Comparison of ENCODE assay signal across 8 cellular contexts in genomic region chr4:37389967-37390580, GRCh38.
DNase-seq lines count a peak whose midpoint lies in the region; ATAC-seq, FAIRE-seq and TF ChIP-seq lines count a peak whose summit lies in the region.

No MANE protein-coding gene starts in this region.

- H4K20me1 ChIP-seq in OCI-LY3 (ENCODE audit: insufficient read depth, low read length): no peaks in the 10 kb centered on the region

- no peaks in the 10 kb centered on the region for H3K4me1 ChIP-seq in OCI-LY3 (ENCODE audit: low read length)

- H3K36me3 ChIP-seq in OCI-LY3 (replicated peaks; ENCODE audit: low read depth, low read length): no peaks in the 10 kb centered on the region

- H3K9me3 ChIP-seq in OCI-LY3 (ENCODE audit: insufficient read depth, low read length): no peaks in the 10 kb centered on the region

- no peak overlapping the region for H3K4me3 Mint-ChIP-seq in activated T-cell treated with anti-CD3 and anti-CD28 coated beads, Interleukin-2, amount 50 U/mL, for 72 hours
- no peak overlapping the region for H3K4me3 Mint-ChIP-seq in activated T-cell treated with anti-CD3 and anti-CD28 coated beads, Interleukin-2, amount 50 U/mL, for 24 hours

- H3K4me2 ChIP-seq in OCI-LY3 (ENCODE audit: low read length): peak overlapping the region; percentile 34

- FAIRE-seq in colon (lab: Jason Lieb, UNC): peak; percentile 57

- peak; percentile 78 for TF ChIP-seq CTCF in HL-60 (IDR thresholded peaks at IDR 0.05; ENCODE audit: insufficient read depth, low read length)
- peak; percentile 65 for TF ChIP-seq CTCF in OCI-LY3 (IDR thresholded peaks at IDR 0.05; ENCODE audit: low read depth, low read length)

- H3K27me3 ChIP-seq in HL-60 (ENCODE audit: insufficient read depth, poor library complexity, severe bottlenecking) (no peaks in the 10 kb centered on the region), OCI-LY3 (ENCODE audit: low read depth, low read length) (no peaks in the 10 kb centered on the region)

- peak; percentile 21 to 36 for DNase-seq in activated T-cell treated with anti-CD3 and anti-CD28 coated beads, Interleukin-2, amount 50 U/mL, for 72 hours
- DNase-seq in activated T-cell treated with anti-CD3 and anti-CD28 coated beads, Interleukin-2, amount 50 U/mL, for 24 hours: no peak
- DNase-seq in HL-60 (ENCODE audit: low read depth in 1 of 2, low spot score in 1 of 2) (peak in 1 of 2 experiments; percentile 71), midbrain (lab: John Stamatoyannopoulos, UW) (peak; percentile 42), T-helper 9 cell (no peak)

- no peak overlapping the region for H3K27ac Mint-ChIP-seq in activated T-cell treated with anti-CD3 and anti-CD28 coated beads, Interleukin-2, amount 50 U/mL, for 72 hours
- no peak overlapping the region for H3K27ac Mint-ChIP-seq in activated T-cell treated with anti-CD3 and anti-CD28 coated beads, Interleukin-2, amount 50 U/mL, for 24 hours

- H3K4me1 Mint-ChIP-seq in activated T-cell treated with anti-CD3 and anti-CD28 coated beads, Interleukin-2, amount 50 U/mL, for 72 hours (ENCODE audit: low read depth): no peaks in the 10 kb centered on the region
- H3K4me1 Mint-ChIP-seq in activated T-cell treated with anti-CD3 and anti-CD28 coated beads, Interleukin-2, amount 50 U/mL, for 24 hours (ENCODE audit: low read depth): no peaks in the 10 kb centered on the region

- H3K27me3 Mint-ChIP-seq in activated T-cell treated with anti-CD3 and anti-CD28 coated beads, Interleukin-2, amount 50 U/mL, for 72 hours (ENCODE audit: low read depth): no peaks in the 10 kb centered on the region
- H3K27me3 Mint-ChIP-seq in activated T-cell treated with anti-CD3 and anti-CD28 coated beads, Interleukin-2, amount 50 U/mL, for 24 hours: peaks cover 12% of the 10 kb centered on the region

- H3K4me3 ChIP-seq in HL-60 (replicated peaks; ENCODE audit: insufficient read depth, low read length): no peak overlapping the region
- no peak overlapping the region for H3K4me3 ChIP-seq in OCI-LY3 (ENCODE audit: low read length)

- H3K27ac ChIP-seq in HL-60 (replicated peaks) (peak overlapping the region; percentile 77), OCI-LY3 (ENCODE audit: low read length) (no peak overlapping the region)

- no peak overlapping the region for H3K9ac ChIP-seq in OCI-LY3 (ENCODE audit: low read length)

- no peaks in the 10 kb centered on the region for H3K9me3 Mint-ChIP-seq in activated T-cell treated with anti-CD3 and anti-CD28 coated beads, Interleukin-2, amount 50 U/mL, for 72 hours
- no peaks in the 10 kb centered on the region for H3K9me3 Mint-ChIP-seq in activated T-cell treated with anti-CD3 and anti-CD28 coated beads, Interleukin-2, amount 50 U/mL, for 24 hours

- H3K36me3 Mint-ChIP-seq in activated T-cell treated with anti-CD3 and anti-CD28 coated beads, Interleukin-2, amount 50 U/mL, for 72 hours (ENCODE audit: insufficient read depth in 2 of 2): no peaks in the 10 kb centered on the region
- no peaks in the 10 kb centered on the region for H3K36me3 Mint-ChIP-seq in activated T-cell treated with anti-CD3 and anti-CD28 coated beads, Interleukin-2, amount 50 U/mL, for 24 hours (ENCODE audit: low read depth)

- ATAC-seq in activated T-cell treated with anti-CD3 and anti-CD28 coated beads, Interleukin-2, amount 50 U/mL, for 72 hours (replicated peaks in 1 of 2): peak; percentile 43 to 50
- peak; percentile 74 for ATAC-seq in GM21390 (IDR thresholded peaks at IDR 0.05; ENCODE audit: unreplicated experiment)

- no peak overlapping the region for H2AFZ ChIP-seq in OCI-LY3 (ENCODE audit: low read depth, low read length)

- H3K79me2 ChIP-seq in OCI-LY3 (ENCODE audit: low read length): no peaks in the 10 kb centered on the region

Comparison
In these comparisons a context has a peak if more than half of its experiments do, and no peak if none do; other contexts are left out.
1. DNase-seq: peak in activated T-cell treated with anti-CD3 and anti-CD28 coated beads, Interleukin-2, amount 50 U/mL, for 72 hours (2 of 2) and midbrain (single experiment); none in activated T-cell treated with anti-CD3 and anti-CD28 coated beads, Interleukin-2, amount 50 U/mL, for 24 hours (single experiment) and T-helper 9 cell (single experiment).